1 cellular context compared by ENCODE assay signal in genomic region chr2:73176881-73177644, GRCh38.
TF ChIP-seq lines count a peak whose summit lies in the region.

No MANE protein-coding gene starts in this region.

TF ChIP-seq in HepG2, 621 proteins besides CTCF, POLR2A, EP300 and RAD21 (continued from another document and continues in another):
- peak; percentile 78 for TF ChIP-seq HDAC1 (CRISPR knock-in tag; IDR thresholded peaks at IDR 0.05)
- no peak for TF ChIP-seq ZNF879 (CRISPR knock-in tag; IDR thresholded peaks at IDR 0.05)
- peak; percentile 91 for TF ChIP-seq CBX1 (IDR thresholded peaks at IDR 0.05; ENCODE audit: low read depth)
- TF ChIP-seq CBFB (CRISPR knock-in tag; IDR thresholded peaks at IDR 0.05) = peak; percentile 79
- TF ChIP-seq ZSCAN21 (CRISPR knock-in tag; IDR thresholded peaks at IDR 0.05; ENCODE audit: borderline replicate concordance) = peak; percentile 87
- no peak for TF ChIP-seq HNRNPL (IDR thresholded peaks at IDR 0.05; ENCODE audit: low read depth, low read length)
- peak; percentile 87 for TF ChIP-seq KMT2A (CRISPR knock-in tag; IDR thresholded peaks at IDR 0.05)
- no peak for TF ChIP-seq CERS6 (CRISPR knock-in tag; IDR thresholded peaks at IDR 0.05)
- peak; percentile 79 to 88; a peak in 3 of 4 replicates for TF ChIP-seq KLF16 (CRISPR knock-in tag; IDR thresholded peaks at IDR 0.05)
- TF ChIP-seq ZNF614 (CRISPR knock-in tag; IDR thresholded peaks at IDR 0.05; ENCODE audit: borderline replicate concordance) = peak; percentile 67; the same call in 1 of the 2 replicates
- TF ChIP-seq MXI1 (IDR thresholded peaks at IDR 0.05; ENCODE audit: borderline replicate concordance, low read depth, low read length) = peak; percentile 54; the same call in 1 of the 3 replicates
- no peak for TF ChIP-seq POLR2G (IDR thresholded peaks at IDR 0.05; ENCODE audit: low read depth, low read length)
- peak; percentile 99 to 100 for TF ChIP-seq HMGXB4 (CRISPR knock-in tag; IDR thresholded peaks at IDR 0.05; ENCODE audit: borderline replicate concordance in 1 of 2, low read depth in 1 of 2)
- no peak; the same call in 1 of the 2 replicates for TF ChIP-seq ZNF562 (CRISPR knock-in tag; IDR thresholded peaks at IDR 0.05; ENCODE audit: borderline replicate concordance)
- TF ChIP-seq KDM5A (IDR thresholded peaks at IDR 0.05; ENCODE audit: borderline replicate concordance, low read length) = no peak
- peak; percentile 85; the same call in 1 of the 2 replicates for TF ChIP-seq SPEN (CRISPR knock-in tag; IDR thresholded peaks at IDR 0.05; ENCODE audit: low read depth)
- TF ChIP-seq KLF11 (CRISPR knock-in tag; IDR thresholded peaks at IDR 0.05) = no peak
- TF ChIP-seq ZNF329 (CRISPR knock-in tag; IDR thresholded peaks at IDR 0.05; ENCODE audit: low read depth) = 0 out of 2 replicates have a peak, but pooled peaks have one; percentile 56
- no peak for TF ChIP-seq DDIT3 (CRISPR knock-in tag; IDR thresholded peaks at IDR 0.05)
- peak; percentile 99 for TF ChIP-seq XRCC5 (optimal IDR thresholded peaks at IDR 0.05; ENCODE audit: low read length)
- TF ChIP-seq ETV6 (CRISPR knock-in tag; conservative IDR thresholded peaks at IDR 0.05) = no peak
- TF ChIP-seq HOXA3 (CRISPR knock-in tag; IDR thresholded peaks at IDR 0.05) = peak; percentile 72; the same call in 1 of the 2 replicates
- TF ChIP-seq FOXC1 (CRISPR knock-in tag; IDR thresholded peaks at IDR 0.05; ENCODE audit: borderline replicate concordance) = peak; percentile 87; the same call in 1 of the 2 replicates
- peak; percentile 93 for TF ChIP-seq KLF13 (CRISPR knock-in tag; IDR thresholded peaks at IDR 0.05)
- no peak for TF ChIP-seq ZBTB2 (CRISPR knock-in tag; IDR thresholded peaks at IDR 0.05; ENCODE audit: low read depth)
- no peak for TF ChIP-seq ZNF672 (CRISPR knock-in tag; IDR thresholded peaks at IDR 0.05)
- TF ChIP-seq TCF7 (IDR thresholded peaks at IDR 0.05; ENCODE audit: low read depth) = no peak
- no peak for TF ChIP-seq ZNF615 (CRISPR knock-in tag; IDR thresholded peaks at IDR 0.05; ENCODE audit: borderline replicate concordance)
- TF ChIP-seq REXO4 (CRISPR knock-in tag; IDR thresholded peaks at IDR 0.05; ENCODE audit: borderline replicate concordance) = no peak
- no peak for TF ChIP-seq ZNF557 (CRISPR knock-in tag; IDR thresholded peaks at IDR 0.05)
- no peak for TF ChIP-seq TRAFD1 (CRISPR knock-in tag; IDR thresholded peaks at IDR 0.05; ENCODE audit: borderline replicate concordance)
- no peak for TF ChIP-seq POLR2AphosphoS5 (IDR thresholded peaks at IDR 0.05; ENCODE audit: low read depth, low read length)
- no peak for TF ChIP-seq ARID3A (IDR thresholded peaks at IDR 0.05; ENCODE audit: low read depth, low read length)
- TF ChIP-seq HES4 (CRISPR knock-in tag; IDR thresholded peaks at IDR 0.05; ENCODE audit: borderline replicate concordance) = 0 out of 2 replicates have a peak, but pooled peaks have one; percentile 49
- no peak for TF ChIP-seq KDM1A (CRISPR knock-in tag; IDR thresholded peaks at IDR 0.05)
- TF ChIP-seq HCFC1 (IDR thresholded peaks at IDR 0.05; ENCODE audit: low read depth, low read length) = no peak
- TF ChIP-seq E2F2 (CRISPR knock-in tag; IDR thresholded peaks at IDR 0.05; ENCODE audit: borderline replicate concordance) = no peak
- TF ChIP-seq PRDM10 (CRISPR knock-in tag; IDR thresholded peaks at IDR 0.05; ENCODE audit: low read depth) = no peak; the same call in 1 of the 2 replicates
- no peak for TF ChIP-seq ZNF674 (CRISPR knock-in tag; IDR thresholded peaks at IDR 0.05; ENCODE audit: low read depth)
- TF ChIP-seq ARHGAP35 (CRISPR knock-in tag; IDR thresholded peaks at IDR 0.05; ENCODE audit: borderline replicate concordance) = no peak; the same call in none of the 2 replicates
- TF ChIP-seq HHEX (CRISPR knock-in tag; IDR thresholded peaks at IDR 0.05) = 0 out of 2 replicates have a peak, but pooled peaks have one; percentile 28
- no peak for TF ChIP-seq FOSL1 (CRISPR knock-in tag; IDR thresholded peaks at IDR 0.05; ENCODE audit: borderline replicate concordance)
- no peak for TF ChIP-seq KLF6 (CRISPR knock-in tag; IDR thresholded peaks at IDR 0.05)
- TF ChIP-seq FIP1L1 (IDR thresholded peaks at IDR 0.05; ENCODE audit: borderline replicate concordance, insufficient read depth, low read depth, low read length) = no peak
- peak; percentile 88 for TF ChIP-seq HNF1B (CRISPR knock-in tag; IDR thresholded peaks at IDR 0.05)
- TF ChIP-seq ZBTB33 (CRISPR knock-in tag; IDR thresholded peaks at IDR 0.05) = peak; percentile 61
- peak; percentile 59 for TF ChIP-seq FOXA3 (CRISPR knock-in tag; IDR thresholded peaks at IDR 0.05)
- TF ChIP-seq SYNCRIP (IDR thresholded peaks at IDR 0.05; ENCODE audit: insufficient read depth, low read depth, low read length) = no peak
- TF ChIP-seq NFE2L1 (CRISPR knock-in tag; IDR thresholded peaks at IDR 0.05; ENCODE audit: borderline replicate concordance) = no peak
